Comparison of ENCODE assay signal across 29 cellular contexts in genomic region chr17:48469227-48469626, GRCh38. TPM values are rescaled to one million over a fixed set of nuclear protein-coding genes. Genes with fewer than 3 reads are reported as not detected.
"Had no signal": no experiment of that assay in that cellular context is flagged by ENCODE, and none has a peak within 500 bp of the region (broad histone marks: within the 10 kb centered on the region; RNA-seq: fewer than 3 reads in every experiment).

No MANE protein-coding gene starts in this region.

- H3K27ac ChIP-seq: colonic mucosa, epithelial cell of prostate, esophagus squamous epithelium, gastrocnemius medialis, heart left ventricle, hepatocyte, left ventricle myocardium inferior, lower lobe of right lung had no signal

- ATAC-seq: effector memory CD8-positive, alpha-beta T cell; esophagus mucosa; gastrocnemius medialis; heart left ventricle; left colon; left lobe of liver; lower lobe of right lung; mucosa of descending colon had no signal

- H3K79me2 ChIP-seq: hepatocyte had no signal

- H3K27me3 ChIP-seq: colonic mucosa, hepatocyte had no signal

- H2AFZ ChIP-seq: hepatocyte had no signal

- FAIRE-seq: endometrium, kidney had no signal

- H3K4me1 ChIP-seq: colonic mucosa, esophagus squamous epithelium, gastrocnemius medialis, heart left ventricle, left ventricle myocardium inferior, lower lobe of right lung had no signal

- H3K9me3 ChIP-seq: colonic mucosa, esophagus squamous epithelium, gastrocnemius medialis, heart left ventricle, left ventricle myocardium inferior, lower lobe of right lung, mucosa of descending colon had no signal

- DNase-seq: colonic mucosa; cortex of kidney; effector CD8-positive, alpha-beta T cell; effector memory CD8-positive, alpha-beta T cell; endodermal cell; erythroblast; esophagus squamous epithelium; foreskin fibroblast; foreskin melanocyte; gastrocnemius medialis; heart left ventricle; hypothalamus; immature natural killer cell; islet precursor cell; kidney; kidney glomerular epithelial cell; left colon; left ventricle myocardium inferior; lower lobe of right lung; mesenchymal stem cell; mucosa of descending colon; naive B cell had no signal

- H3K4me2 ChIP-seq: hepatocyte had no signal

- H3K36me3 ChIP-seq: colonic mucosa, esophagus squamous epithelium, gastrocnemius medialis, heart left ventricle, left ventricle myocardium inferior, lower lobe of right lung had no signal

- H3K4me3 ChIP-seq: colonic mucosa, esophagus squamous epithelium, gastrocnemius medialis, heart left ventricle, hepatocyte, left ventricle myocardium inferior, lower lobe of right lung, mucosa of descending colon had no signal

RNA-seq across cellular contexts. Expression of gene SKAP1, which starts 39.2 kb away (rescaled TPM):
- total RNA-seq: gastrocnemius medialis, lung microvascular endothelial cell, myocyte had no signal
